11 cellular contexts compared by ENCODE assay signal in the genomic region with DNA sequence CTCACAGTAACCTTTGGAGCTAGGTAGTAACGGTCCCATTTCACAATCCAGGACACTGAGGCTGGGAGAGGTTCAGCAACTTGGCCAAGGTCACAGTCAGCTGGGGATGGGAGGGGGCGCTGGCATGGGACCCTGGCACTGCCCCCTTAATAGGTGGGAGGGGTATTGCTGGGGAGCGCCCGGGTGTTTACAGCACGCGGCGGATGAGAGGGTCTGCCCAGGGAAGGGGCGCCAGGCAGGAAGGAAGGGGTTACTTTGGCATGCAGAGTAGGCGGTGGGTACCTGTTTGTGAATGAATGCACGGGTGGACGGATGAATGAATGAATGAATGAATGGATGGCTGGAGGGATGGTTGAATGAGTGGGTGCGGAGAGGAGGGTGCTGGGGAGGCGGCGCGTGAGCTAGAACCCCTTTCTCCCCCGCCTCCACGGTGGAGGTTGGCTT. TPM values are rescaled to one million over a fixed set of nuclear protein-coding genes. Genes with fewer than 3 reads are reported as not detected.
DNase-seq lines count a peak whose midpoint lies in the region; ATAC-seq, FAIRE-seq and TF ChIP-seq lines count a peak whose summit lies in the region.
"Had no signal": no experiment of that assay in that cellular context is flagged by ENCODE, and none has a peak within 500 bp of the region (broad histone marks: within the 10 kb centered on the region; RNA-seq: fewer than 3 reads in every experiment).

No MANE protein-coding gene starts in this region.

- H3K9me3 Mint-ChIP-seq in CD8-positive, alpha-beta memory T cell, result no peaks in the 10 kb centered on the region

- H3K4me3 Mint-ChIP-seq in CD8-positive, alpha-beta memory T cell, result peak overlapping the region in 6 of 7 donors; percentile 38 to 71 (median 54)

- H3F3A ChIP-seq in PC-3 (ENCODE audit: low read length, unreplicated experiment), result no peaks in the 10 kb centered on the region

- H3K9me3 ChIP-seq in CD8-positive, alpha-beta memory T cell (ENCODE audit: low read length), result no peaks in the 10 kb centered on the region
- H3K9me3 ChIP-seq in PC-3 (ENCODE audit: low read length) (no peaks in the 10 kb centered on the region), endothelial cell of umbilical vein (replicated peaks; ENCODE audit: control insufficient read depth, insufficient read depth, low read length) (no peaks in the 10 kb centered on the region)
- no peaks in the 10 kb centered on the region for H3K9me3 ChIP-seq in effector memory CD4-positive, alpha-beta T cell (ENCODE audit: control insufficient read depth, low read length)
- H3K9me3 ChIP-seq: esophagus squamous epithelium had no signal

- H2AFZ ChIP-seq in PC-3 (ENCODE audit: low read length), result no peak overlapping the region
- H2AFZ ChIP-seq in endothelial cell of umbilical vein (ENCODE audit: low read depth, low read length), result no peak overlapping the region

- no peak for TF ChIP-seq POLR2A in endothelial cell of umbilical vein (IDR thresholded peaks at IDR 0.05; ENCODE audit: low read depth, low read length)

- H3K79me2 ChIP-seq in PC-3 (ENCODE audit: low read length), result no peaks in the 10 kb centered on the region
- no peaks in the 10 kb centered on the region for H3K79me2 ChIP-seq in endothelial cell of umbilical vein (ENCODE audit: control insufficient read depth, insufficient read depth, low read length)

- H3K27ac Mint-ChIP-seq in CD8-positive, alpha-beta memory T cell, result peak overlapping the region in 1 of 8 donors; percentile 56

- H4K20me1 ChIP-seq in PC-3 (ENCODE audit: low read length) (peaks cover 5% of the 10 kb centered on the region), endothelial cell of umbilical vein (replicated peaks; ENCODE audit: control insufficient read depth, extremely low read depth, insufficient read depth, low read length) (no peaks in the 10 kb centered on the region)

- H3K4me1 Mint-ChIP-seq in CD8-positive, alpha-beta memory T cell, result peaks cover 0 to 12% (median 9%) of the 10 kb centered on the region in 3 donors

- H3K9me2 ChIP-seq in PC-3 (replicated peaks; ENCODE audit: low read length), result no peaks in the 10 kb centered on the region

- FAIRE-seq in endothelial cell of umbilical vein (lab: Jason Lieb, UNC), result no peak
- FAIRE-seq: kidney had no signal

- CTCF ChIA-PET in CD8-positive, alpha-beta memory T cell (lab: Charles Lee), result no interaction called here
- CTCF ChIA-PET in PC-3 (lab: Charles Lee) (no interaction called here), endothelial cell of umbilical vein (lab: Charles Lee) (interaction anchor here (2.1 to 5.0 kb wide), 2 partner anchors 34 to 118 kb away, joined by 4 to 23 read pairs; no protein-coding TSS in a partner anchor)

- BruUV-seq in PC-3 (replicated peaks; lab: Mats Ljungman, UMichigan) (no TSS peak), endothelial cell of umbilical vein (replicated peaks; lab: Mats Ljungman, UMichigan) (no TSS peak)

- H3K9ac ChIP-seq in PC-3 (ENCODE audit: low read length) (no peak overlapping the region), endothelial cell of umbilical vein (replicated peaks; ENCODE audit: extremely low read depth, insufficient read depth, low read length) (no peak overlapping the region)

- intact Hi-C loops in PC-3 (cut with micrococcal nuclease), result no loop called here
- intact Hi-C loops in endothelial cell of umbilical vein (cut with micrococcal nuclease), result no loop called here

- H3K27ac ChIP-seq in CD8-positive, alpha-beta memory T cell (ENCODE audit: low read depth, low read length), result no peak overlapping the region
- H3K27ac ChIP-seq in PC-3 (ENCODE audit: low read length) (no peak overlapping the region), endothelial cell of umbilical vein (ENCODE audit: insufficient read depth, low read depth, low read length) (no peak overlapping the region)
- no peak overlapping the region for H3K27ac ChIP-seq in effector memory CD4-positive, alpha-beta T cell (ENCODE audit: insufficient read depth, low read length, poor library complexity, severe bottlenecking)

- no peak for ATAC-seq in PC-3

- H3K27me3 ChIP-seq in CD8-positive, alpha-beta memory T cell (ENCODE audit: insufficient read depth, low read length, poor library complexity, severe bottlenecking), result peaks cover 13% of the 10 kb centered on the region
- H3K27me3 ChIP-seq in PC-3 (ENCODE audit: low read length) (peaks cover 14% of the 10 kb centered on the region), endothelial cell of umbilical vein (ENCODE audit: control insufficient read depth in 2 of 2, insufficient read depth in 2 of 2, low read length in 2 of 2) (peaks cover 27 to 37% of the 10 kb centered on the region in 2 experiments)
- H3K27me3 ChIP-seq in effector memory CD4-positive, alpha-beta T cell (replicated peaks; ENCODE audit: control insufficient read depth, insufficient read depth, low read length, poor library complexity, severe bottlenecking), result peaks cover 27% of the 10 kb centered on the region

- no peaks in the 10 kb centered on the region for H3K4me1 ChIP-seq in CD8-positive, alpha-beta memory T cell (ENCODE audit: insufficient read depth, low read length)
- peaks cover 8% of the 10 kb centered on the region for H3K4me1 ChIP-seq in PC-3 (ENCODE audit: insufficient read depth, low read length)
- no peaks in the 10 kb centered on the region for H3K4me1 ChIP-seq in endothelial cell of umbilical vein (ENCODE audit: control insufficient read depth, extremely low read depth, insufficient read depth, low read length)
- peaks cover 10% of the 10 kb centered on the region for H3K4me1 ChIP-seq in effector memory CD4-positive, alpha-beta T cell (ENCODE audit: control insufficient read depth, insufficient read depth, low read length, poor library complexity, severe bottlenecking)

- no peak overlapping the region for H3K4me3 ChIP-seq in CD8-positive, alpha-beta memory T cell (ENCODE audit: low read length)
- H3K4me3 ChIP-seq in PC-3 (ENCODE audit: low read length) (no peak overlapping the region), endothelial cell of umbilical vein (replicated peaks in 1 of 3; ENCODE audit: insufficient read depth in 1 of 3, low read depth in 1 of 3, low read length in 3 of 3) (no peak overlapping the region), retinal pigment epithelial cell (ENCODE audit: low read length) (peak overlapping the region; percentile 10)
- H3K4me3 ChIP-seq in effector memory CD4-positive, alpha-beta T cell (ENCODE audit: insufficient read depth, low read depth, low read length, poor library complexity, severe bottlenecking), result no peak overlapping the region

- H3K27me3 Mint-ChIP-seq in CD8-positive, alpha-beta memory T cell, result peaks cover 27 to 55% of the 10 kb centered on the region in 2 donors

- dilution Hi-C loops in endothelial cell of umbilical vein (cut with MboI; ENCODE audit: extremely low pct_ligation_motif_present, low sequenced_read_pairs), result no loop called here

- no peaks in the 10 kb centered on the region for H3K36me3 ChIP-seq in CD8-positive, alpha-beta memory T cell (ENCODE audit: insufficient read depth, low read length)
- H3K36me3 ChIP-seq in PC-3 (ENCODE audit: low read depth, low read length), result no peaks in the 10 kb centered on the region
- H3K36me3 ChIP-seq in endothelial cell of umbilical vein (ENCODE audit: control insufficient read depth in 2 of 2, extremely low read depth in 1 of 2, insufficient read depth in 2 of 2, low read length in 2 of 2), result no peaks in the 10 kb centered on the region
- H3K36me3 ChIP-seq in effector memory CD4-positive, alpha-beta T cell (ENCODE audit: control insufficient read depth, insufficient read depth, low read length), result no peaks in the 10 kb centered on the region
- H3K36me3 ChIP-seq: esophagus squamous epithelium had no signal

- no peaks in the 10 kb centered on the region for H3K9me1 ChIP-seq in endothelial cell of umbilical vein (replicated peaks; ENCODE audit: control insufficient read depth, extremely low read depth, insufficient read depth, low read length)

- TF ChIP-seq CTCF in PC-3 (conservative IDR thresholded peaks at IDR 0.05; ENCODE audit: low read depth, low read length) (no peak), endothelial cell of umbilical vein (IDR thresholded peaks at IDR 0.05; ENCODE audit: extremely low read depth in 1 of 2, insufficient read depth in 1 of 2, low read depth in 1 of 2, low read length in 2 of 2) (no peak), retinal pigment epithelial cell (conservative IDR thresholded peaks at IDR 0.05; ENCODE audit: low read depth, low read length) (no peak)

- POLR2A ChIA-PET in CD8-positive, alpha-beta memory T cell (lab: Charles Lee), result no interaction called here
- POLR2A ChIA-PET in PC-3 (lab: Charles Lee; ENCODE audit: unreplicated experiment) (no interaction called here), endothelial cell of umbilical vein (lab: Charles Lee) (no interaction called here)

- no peaks in the 10 kb centered on the region for H3K36me3 Mint-ChIP-seq in CD8-positive, alpha-beta memory T cell

- no peak for DNase-seq in CD8-positive, alpha-beta memory T cell
- DNase-seq in PC-3 (no peak), endothelial cell of umbilical vein (ENCODE audit: low read depth, low spot score) (no peak), retinal pigment epithelial cell (ENCODE audit: low read depth) (no peak), CD1c-positive myeloid dendritic cell (ENCODE audit: extremely low spot score) (no peak), NCI-H526 (lab: John Stamatoyannopoulos, UW) (no peak), anterior cingulate cortex (lab: John Stamatoyannopoulos, UW) (no peak)
- DNase-seq in effector memory CD4-positive, alpha-beta T cell, result no peak
- DNase-seq: esophagus squamous epithelium, kidney, NCI-H1436 treated with DMSO at 0.1 percent for 48 hours had no signal

- H3K4me2 ChIP-seq in PC-3 (ENCODE audit: low read length), result 0 out of 2 replicates have a peak overlapping the region, but pooled peaks have one; percentile 21
- H3K4me2 ChIP-seq in endothelial cell of umbilical vein (ENCODE audit: insufficient read depth, low read length), result no peak overlapping the region

RNA-seq across cellular contexts. Expression of a gene that starts 0.6 kb away (rescaled TPM):
- not detected for total RNA-seq in CD8-positive, alpha-beta memory T cell
- not detected for polyA plus RNA-seq in CD8-positive, alpha-beta memory T cell
- not detected in 2 replicates for total RNA-seq in PC-3 (2014; rRNA removed)
- not detected in 2 replicates for total RNA-seq in endothelial cell of umbilical vein
- polyA plus RNA-seq in endothelial cell of umbilical vein, result not detected in 2 replicates
- not detected in 2 replicates for polyA plus RNA-seq in endothelial cell of umbilical vein (2011; cell fraction: cytosol; rRNA removed)
- polyA plus RNA-seq in endothelial cell of umbilical vein (2011; cell fraction: nucleus; rRNA removed), result not detected in 2 replicates
- 0.16 and 0.19 TPM in 2 replicates for polyA plus RNA-seq in endothelial cell of umbilical vein (2012)
- polyA minus RNA-seq in endothelial cell of umbilical vein, result not detected in 2 replicates
- polyA minus RNA-seq in endothelial cell of umbilical vein (2011; cell fraction: cytosol; rRNA and poly(A)+ RNA removed), result 0.31 TPM
- polyA minus RNA-seq in endothelial cell of umbilical vein (2011; cell fraction: nucleus; rRNA and poly(A)+ RNA removed), result not detected in 2 replicates

RNA-seq across cellular contexts. Expression of a gene that starts 48.9 kb away (rescaled TPM):
- total RNA-seq in CD8-positive, alpha-beta memory T cell, result 10 to 100 TPM; 75.8 to 85.0 TPM
- 135 TPM for polyA plus RNA-seq in CD8-positive, alpha-beta memory T cell
- total RNA-seq in PC-3 (2014; rRNA removed), result 124 and 129 TPM in 2 replicates
- total RNA-seq in endothelial cell of umbilical vein, result 80.0 and 81.9 TPM in 2 replicates
- polyA plus RNA-seq in endothelial cell of umbilical vein, result 256 and 316 TPM in 2 replicates
- 161 and 174 TPM in 2 replicates for polyA plus RNA-seq in endothelial cell of umbilical vein (2011; cell fraction: cytosol; rRNA removed)
- 244 and 248 TPM in 2 replicates for polyA plus RNA-seq in endothelial cell of umbilical vein (2011; cell fraction: nucleus; rRNA removed)
- 122 and 134 TPM in 2 replicates for polyA plus RNA-seq in endothelial cell of umbilical vein (2012)
- 77.2 and 88.3 TPM in 2 replicates for polyA minus RNA-seq in endothelial cell of umbilical vein
- 68.1 TPM for polyA minus RNA-seq in endothelial cell of umbilical vein (2011; cell fraction: cytosol; rRNA and poly(A)+ RNA removed)
- polyA minus RNA-seq in endothelial cell of umbilical vein (2011; cell fraction: nucleus; rRNA and poly(A)+ RNA removed), result 33.3 and 44.5 TPM in 2 replicates
